Comparison of ENCODE assay signal across 15 cellular contexts in the genomic region with DNA sequence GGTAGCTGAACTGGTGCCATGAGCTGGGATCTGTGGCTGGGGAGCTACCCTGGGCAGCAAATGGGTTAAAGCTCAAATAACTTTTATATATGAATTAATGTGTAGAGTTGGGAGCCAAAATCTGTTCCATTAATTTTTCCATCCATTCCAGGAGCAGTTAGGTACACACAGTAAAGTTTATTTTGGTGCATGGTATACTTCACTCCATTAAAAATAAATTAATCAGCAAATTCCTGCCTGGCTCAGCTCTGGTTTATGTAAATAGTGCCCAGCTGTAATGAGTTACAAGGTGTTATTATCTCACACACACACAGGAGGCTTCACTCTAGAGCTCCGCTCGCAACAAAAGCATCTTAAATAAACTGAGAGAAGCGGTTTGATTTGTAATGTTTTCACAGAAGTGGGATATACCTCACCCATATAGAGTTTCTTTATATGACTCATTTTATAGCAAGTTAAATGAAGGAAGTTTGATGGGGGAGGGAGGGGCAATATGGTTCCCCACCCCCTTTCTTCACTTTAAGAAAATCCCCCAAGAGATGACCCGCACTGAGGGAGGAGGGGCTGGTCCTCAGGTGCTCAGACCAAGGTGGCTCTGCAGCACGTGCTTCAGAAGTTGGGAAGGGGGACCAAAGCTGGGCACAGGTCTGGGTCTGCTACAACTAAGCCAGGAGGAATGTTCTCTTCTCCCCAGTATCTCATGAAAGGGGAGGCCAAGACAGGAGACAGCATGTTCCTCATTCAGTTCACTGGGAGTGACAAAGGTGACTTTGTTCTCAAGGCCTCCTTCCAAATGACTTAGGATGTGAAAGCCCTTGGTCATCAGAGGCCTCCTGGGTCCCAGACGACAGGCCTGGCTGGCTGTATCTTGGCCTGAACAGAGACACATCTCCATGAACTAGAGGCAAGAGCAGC. TPM values are rescaled to one million over a fixed set of nuclear protein-coding genes. Genes with fewer than 3 reads are reported as not detected.
DNase-seq lines count a peak whose midpoint lies in the region; ATAC-seq and TF ChIP-seq lines count a peak whose summit lies in the region.
"Had no signal": no experiment of that assay in that cellular context is flagged by ENCODE, and none has a peak within 500 bp of the region (broad histone marks: within the 10 kb centered on the region; RNA-seq: fewer than 3 reads in every experiment).

No MANE protein-coding gene starts in this region.

- H2AK5ac ChIP-seq in IMR-90 (ENCODE audit: low read depth, low read length): peak overlapping the region; percentile 95

- peak overlapping the region; percentile 9 to 95 for H4K8ac ChIP-seq in IMR-90 (ENCODE audit: low read depth in 2 of 2, low read length in 2 of 2)

- DNase-seq in COR-L47 (lab: John Stamatoyannopoulos, UW) (peak; percentile 59), IMR-90 (peak; percentile 88), iris pigment epithelial cell (ENCODE audit: low read depth) (peak; percentile 53), psoas muscle (no peak), NCI-H2227 treated with DMSO at 0.1 percent for 48 hours (lab: John Stamatoyannopoulos, UW) (no peak)
- DNase-seq: activated T-cell treated with anti-CD3 and anti-CD28 coated beads, Interleukin-2, amount 50 U/mL, for 4 hours; GDM1; NCI-H345; OCI-M1; stimulated activated naive CD4-positive, alpha-beta T cell had no signal

- H3K4me3 Mint-ChIP-seq in activated T-helper 17 cell treated with anti-CD3 and anti-CD28 coated beads, Interleukin-2, amount 50 U/mL, for 72 hours: peak overlapping the region; percentile 23
- H3K4me3 Mint-ChIP-seq: activated T-cell treated with anti-CD3 and anti-CD28 coated beads, Interleukin-2, amount 50 U/mL, for 4 hours had no signal

- H3K79me1 ChIP-seq in IMR-90 (ENCODE audit: low read depth in 1 of 2, low read length in 2 of 2): peaks cover 0 to 39% of the 10 kb centered on the region in 2 experiments; a peak in 2 of 4 replicates

- no peak for TF ChIP-seq RAD21 in IMR-90 (IDR thresholded peaks at IDR 0.05; ENCODE audit: low read length)

- H3K36me3 ChIP-seq in IMR-90 (ENCODE audit: control insufficient read depth, insufficient read depth, low read length) (no peaks in the 10 kb centered on the region), psoas muscle (ENCODE audit: insufficient read depth in 1 of 2, low read depth in 1 of 2) (peaks cover 0 to 17% of the 10 kb centered on the region in 2 donors)

- peak overlapping the region; percentile 82 for H3K14ac ChIP-seq in IMR-90 (replicated peaks; ENCODE audit: low read depth, low read length)

- TF ChIP-seq CTCF in IMR-90 (conservative IDR thresholded peaks at IDR 0.05; ENCODE audit: low read depth, low read length): no peak
- no peak for TF ChIP-seq CTCF in psoas muscle (IDR thresholded peaks at IDR 0.05)

- peak overlapping the region; percentile 87 for H2BK20ac ChIP-seq in IMR-90 (ENCODE audit: low read depth, low read length)

- H3K23ac ChIP-seq in IMR-90 (ENCODE audit: low read depth, low read length): peak overlapping the region; percentile 83

- peak overlapping the region; percentile 4; the same call in 1 of the 2 replicates for H3K9ac ChIP-seq in IMR-90 (ENCODE audit: low read depth, low read length)
- H3K9ac ChIP-seq: BLaER1 had no signal

- H3K27ac ChIP-seq in IMR-90 (ENCODE audit: insufficient read depth, low read length) (peak overlapping the region; percentile 85), psoas muscle (no peak overlapping the region)
- H3K27ac ChIP-seq: BLaER1 had no signal

- peak overlapping the region; percentile 13 for H3K4me2 ChIP-seq in IMR-90 (ENCODE audit: low read depth, low read length)
- H3K4me2 ChIP-seq: BLaER1 had no signal

- BruUV-seq in IMR-90 (replicated peaks; lab: Mats Ljungman, UMichigan): no TSS peak

- H3K27me3 ChIP-seq in IMR-90 (ENCODE audit: control insufficient read depth, insufficient read depth, low read length) (no peaks in the 10 kb centered on the region), psoas muscle (ENCODE audit: insufficient read depth in 3 of 3, low read length in 2 of 3) (no peaks in the 10 kb centered on the region)
- H3K27me3 ChIP-seq: BLaER1 had no signal

- CTCF ChIA-PET in IMR-90 (lab: Yijun Ruan, JAX): interaction anchor here (0.5 to 2.5 kb wide), 7 partner anchors 42 to 145 kb away, joined by 3 to 9 read pairs (median 3); a partner anchor contains a TSS

- dilution Hi-C loops in IMR-90 (cut with HindIII; ENCODE audit: low sequenced_read_pairs, unreplicated experiment): no loop called here

- no peaks in the 10 kb centered on the region for H3K9me3 Mint-ChIP-seq in activated T-helper 17 cell treated with anti-CD3 and anti-CD28 coated beads, Interleukin-2, amount 50 U/mL, for 72 hours
- H3K9me3 Mint-ChIP-seq: activated T-cell treated with anti-CD3 and anti-CD28 coated beads, Interleukin-2, amount 50 U/mL, for 4 hours had no signal

- no peaks in the 10 kb centered on the region for H3K36me3 Mint-ChIP-seq in activated T-helper 17 cell treated with anti-CD3 and anti-CD28 coated beads, Interleukin-2, amount 50 U/mL, for 72 hours (ENCODE audit: low read depth)

- H3K9me3 ChIP-seq in IMR-90 (ENCODE audit: control insufficient read depth, insufficient read depth, low read length): no peaks in the 10 kb centered on the region
- no peaks in the 10 kb centered on the region for H3K9me3 ChIP-seq in psoas muscle
- H3K9me3 ChIP-seq: BLaER1 had no signal

- H2BK5ac ChIP-seq in IMR-90 (ENCODE audit: low read depth, low read length, poor library complexity, severe bottlenecking): peak overlapping the region; percentile 89

- H3K4me1 Mint-ChIP-seq in activated T-helper 17 cell treated with anti-CD3 and anti-CD28 coated beads, Interleukin-2, amount 50 U/mL, for 72 hours: peaks cover 31% of the 10 kb centered on the region

- peak overlapping the region; percentile 72 for H3K27ac Mint-ChIP-seq in activated T-helper 17 cell treated with anti-CD3 and anti-CD28 coated beads, Interleukin-2, amount 50 U/mL, for 72 hours

- no peaks in the 10 kb centered on the region for H3K27me3 Mint-ChIP-seq in activated T-helper 17 cell treated with anti-CD3 and anti-CD28 coated beads, Interleukin-2, amount 50 U/mL, for 72 hours

- peaks cover 45% of the 10 kb centered on the region for H3K9me1 ChIP-seq in IMR-90 (ENCODE audit: insufficient read depth, low read length)

- H4K5ac ChIP-seq in IMR-90 (ENCODE audit: low read depth, low read length): peak overlapping the region; percentile 84

- in situ Hi-C loops in IMR-90 (cut with MboI; ENCODE audit: low sequenced_read_pairs): no loop called here

- H4K91ac ChIP-seq in IMR-90 (ENCODE audit: insufficient read depth, low read depth, low read length): peak overlapping the region; percentile 94

- peak overlapping the region; percentile 78 for H2AFZ ChIP-seq in IMR-90 (replicated peaks; ENCODE audit: low read length, poor library complexity)

- POLR2A ChIA-PET in IMR-90 (lab: Charles Lee; ENCODE audit: unreplicated experiment): interaction anchor here (0.6 kb wide), 1 partner anchor 174 kb away, joined by 3 read pairs; no protein-coding TSS in a partner anchor

- ATAC-seq in IMR-90 (ENCODE audit: low read depth) (peak; percentile 11), HG03108 (IDR thresholded peaks at IDR 0.05; ENCODE audit: unreplicated experiment) (no peak), psoas muscle (no peak), HG03432 (IDR thresholded peaks at IDR 0.05; ENCODE audit: unreplicated experiment) (no peak)
- peak; percentile 12 for ATAC-seq in activated T-helper 17 cell treated with anti-CD3 and anti-CD28 coated beads, Interleukin-2, amount 50 U/mL, for 72 hours (replicated peaks)
- ATAC-seq: activated T-cell treated with anti-CD3 and anti-CD28 coated beads, Interleukin-2, amount 50 U/mL, for 4 hours had no signal

- H3K56ac ChIP-seq in IMR-90 (ENCODE audit: extremely low read depth, insufficient read depth, low read length): peak overlapping the region; percentile 53; the same call in 1 of the 2 replicates

- intact Hi-C loops in IMR-90 (cut with micrococcal nuclease): loop anchor here (5.0 kb wide), 1 partner anchor 70 kb away; no protein-coding TSS in a partner anchor
- intact Hi-C loops in psoas muscle (cut with DNase I): loop anchor here (2.0 to 5.0 kb wide), 2 partner anchors 135 to 146 kb away; a partner anchor contains a TSS

- peak overlapping the region; percentile 96 for H2BK120ac ChIP-seq in IMR-90 (ENCODE audit: low read depth, low read length)

- H2AK9ac ChIP-seq in IMR-90 (replicated peaks; ENCODE audit: low read depth, low read length, poor library complexity): peak overlapping the region; percentile 85

- 67% methylated on average over 1 of the region's 6 CpGs; no CpG with 5 or more reads in 1 of the 2 experiments for WGBS in IMR-90 (ENCODE audit: extremely low coverage in 2 of 2, insufficient read length in 1 of 2), 2 experiments
- 86 to 93% (median 90%) methylated on average over 6 of the region's 6 CpGs for WGBS in psoas muscle, 3 donors

- H3K4ac ChIP-seq in IMR-90 (ENCODE audit: low read depth, low read length): peak overlapping the region; percentile 95

- no peak overlapping the region for H3K4me3 ChIP-seq in IMR-90 (ENCODE audit: insufficient read depth, low read depth, low read length)
- H3K4me3 ChIP-seq in psoas muscle: no peak overlapping the region
- H3K4me3 ChIP-seq: BLaER1 had no signal

- H3K18ac ChIP-seq in IMR-90 (ENCODE audit: low read depth, low read length): peak overlapping the region; percentile 78

- peak overlapping the region; percentile 59; the same call in 2 of the 3 replicates for H2BK15ac ChIP-seq in IMR-90 (ENCODE audit: low read depth, low read length)

- TF ChIP-seq POLR2A in IMR-90 (IDR thresholded peaks at IDR 0.05; ENCODE audit: low read depth, low read length): no peak

- no peaks in the 10 kb centered on the region for H4K20me1 ChIP-seq in IMR-90 (ENCODE audit: insufficient read depth, low read length)
- H4K20me1 ChIP-seq: BLaER1 had no signal

- peaks cover 52% of the 10 kb centered on the region for H3K4me1 ChIP-seq in IMR-90 (ENCODE audit: control insufficient read depth, insufficient read depth, low read length)
- peaks cover 32% of the 10 kb centered on the region for H3K4me1 ChIP-seq in psoas muscle

RNA-seq across cellular contexts. Expression of a gene that starts 10.5 kb away (rescaled TPM):
- not detected in 2 replicates for total RNA-seq in IMR-90 (2012; rRNA removed)
- polyA plus RNA-seq in IMR-90 (2012; rRNA removed): 0.02 and 0.03 TPM in 2 replicates
- polyA plus RNA-seq in IMR-90 (2012; cell fraction: cytosol; rRNA removed): 0.02 TPM in 1 of 2 replicates, not detected in the other
- polyA plus RNA-seq in IMR-90 (2012; cell fraction: nucleus; rRNA removed; ENCODE audit: low replicate concordance): 0.03 and 0.13 TPM in 2 replicates
- total RNA-seq in activated T-helper 17 cell treated with anti-CD3 and anti-CD28 coated beads, Interleukin-2, amount 50 U/mL, for 72 hours: not detected
- not detected for total RNA-seq in psoas muscle
- under 1 TPM; 0.04 to 0.07 (median 0.04) TPM for polyA plus RNA-seq in psoas muscle
- total RNA-seq: activated T-cell treated with anti-CD3 and anti-CD28 coated beads, Interleukin-2, amount 50 U/mL, for 4 hours; H1 had no signal
- polyA plus RNA-seq: H1 had no signal

RNA-seq across cellular contexts. Expression of a gene that starts 18.1 kb away (rescaled TPM):
- total RNA-seq in IMR-90 (2012; rRNA removed) (215 and 227 TPM in 2 replicates), psoas muscle (10 to 100 TPM; 44.3 to 65.5 (median 52.6) TPM)
- polyA plus RNA-seq in IMR-90 (2012; rRNA removed) (215 and 258 TPM in 2 replicates), psoas muscle (100 to 1,000 TPM in 1 of 3 donors, 10 to 100 TPM in 2; 63.0 to 169 (median 71.1) TPM)
- 163 and 323 TPM in 2 replicates for polyA plus RNA-seq in IMR-90 (2012; cell fraction: cytosol; rRNA removed)
- polyA plus RNA-seq in IMR-90 (2012; cell fraction: nucleus; rRNA removed; ENCODE audit: low replicate concordance): 385 and 588 TPM in 2 replicates
- 100 to 1,000 TPM in 1 of 2 donors, 10 to 100 TPM in 1; 82.7 to 146 TPM for total RNA-seq in activated T-helper 17 cell treated with anti-CD3 and anti-CD28 coated beads, Interleukin-2, amount 50 U/mL, for 72 hours

RNA-seq across cellular contexts. Expression of a gene that starts 24.8 kb away (rescaled TPM):
- total RNA-seq in IMR-90 (2012; rRNA removed): 5.9 and 7.2 TPM in 2 replicates
- 64.9 and 67.6 TPM in 2 replicates for polyA plus RNA-seq in IMR-90 (2012; rRNA removed)
- polyA plus RNA-seq in IMR-90 (2012; cell fraction: cytosol; rRNA removed): 56.9 and 92.5 TPM in 2 replicates
- 54.7 and 75.9 TPM in 2 replicates for polyA plus RNA-seq in IMR-90 (2012; cell fraction: nucleus; rRNA removed; ENCODE audit: low replicate concordance)
- 100 to 1,000 TPM in 1 of 2 donors, 10 to 100 TPM in 1; 38.3 to 104 TPM for total RNA-seq in activated T-helper 17 cell treated with anti-CD3 and anti-CD28 coated beads, Interleukin-2, amount 50 U/mL, for 72 hours
- total RNA-seq in psoas muscle: 10 to 100 TPM; 25.1 to 40.6 (median 27.2) TPM
- 10 to 100 TPM; 10.4 to 22.5 (median 19.3) TPM for polyA plus RNA-seq in psoas muscle

Comparison
In these comparisons a context has a peak if more than half of its experiments do, and no peak if none do; other contexts are left out.
1. DNase-seq: peak in COR-L47 (single experiment), IMR-90 (single experiment) and iris pigment epithelial cell (single experiment); none in psoas muscle (0 of 2) and NCI-H2227 treated with DMSO at 0.1 percent for 48 hours (single experiment).
2. ATAC-seq: peak in IMR-90 (single experiment) and activated T-helper 17 cell treated with anti-CD3 and anti-CD28 coated beads, Interleukin-2, amount 50 U/mL, for 72 hours (single experiment); none in HG03108 (single experiment), psoas muscle (0 of 4) and HG03432 (single experiment).